Comparison of ENCODE assay signal across 17 cellular contexts in the genomic region with DNA sequence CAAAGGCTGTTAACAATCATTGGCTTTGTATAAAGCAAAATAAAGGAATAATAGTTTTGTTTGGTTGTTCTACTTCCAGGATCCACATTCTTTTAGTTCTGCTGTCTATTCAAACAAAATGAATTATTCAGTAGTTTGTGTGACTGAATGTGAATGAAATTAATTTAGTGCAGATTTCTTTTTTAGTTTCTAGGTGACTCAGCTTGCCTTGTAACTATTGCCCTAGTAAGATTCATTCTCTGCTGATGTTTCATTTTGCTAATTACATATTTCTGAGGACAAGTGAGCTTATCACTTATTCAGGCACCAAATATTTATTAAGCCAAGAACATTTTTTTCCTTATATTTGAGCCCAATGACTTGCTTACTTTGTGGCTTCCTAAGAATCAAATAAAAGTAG. TPM values are rescaled to one million over a fixed set of nuclear protein-coding genes. Genes with fewer than 3 reads are reported as not detected.
DNase-seq lines count a peak whose midpoint lies in the region; ATAC-seq and TF ChIP-seq lines count a peak whose summit lies in the region.
"Had no signal": no experiment of that assay in that cellular context is flagged by ENCODE, and none has a peak within 500 bp of the region (broad histone marks: within the 10 kb centered on the region; RNA-seq: fewer than 3 reads in every experiment).

No MANE protein-coding gene starts in this region.

- peak overlapping the region; percentile 52 for H3K9ac ChIP-seq in HUES48 (ENCODE audit: low read depth, low read length)

- H3K27ac ChIP-seq in CD4-positive, CD25-positive, alpha-beta regulatory T cell (ENCODE audit: insufficient read depth, low read length, poor library complexity, severe bottlenecking) = no peak overlapping the region
- H3K27ac ChIP-seq in HUES48 (ENCODE audit: low read depth, low read length) (peak overlapping the region; percentile 99), caudate nucleus (ENCODE audit: low read depth, low read length) (peak overlapping the region; percentile 31), OCI-LY7 (ENCODE audit: low read depth, low read length, poor library complexity, severe bottlenecking) (no peak overlapping the region), heart right ventricle (no peak overlapping the region)

- DNase-seq in CD4-positive, CD25-positive, alpha-beta regulatory T cell = no peak
- DNase-seq in caudate nucleus (lab: John Stamatoyannopoulos, UW) (no peak), mesothelial cell of epicardium (ENCODE audit: low spot score in 2 of 2, unreplicated experiment in 2 of 2) (no peak), KBM-7 (no peak), GM10266 (ENCODE audit: extremely low spot score) (no peak), OCI-LY7 (ENCODE audit: low spot score) (no peak), heart right ventricle (no peak)
- DNase-seq: activated T-cell treated with anti-CD3 and anti-CD28 coated beads, Interleukin-2, amount 50 U/mL, for 24 hours; DND-41; GOT3; kidney; MG63; NCI-H2107; retina; stimulated activated CD4-positive, alpha-beta T cell treated with anti-CD3 and anti-CD28 coated beads, Interleukin-2, amount 100 ng/mL, for 48 hours had no signal

- H3K4me1 Mint-ChIP-seq in CD4-positive, CD25-positive, alpha-beta regulatory T cell = peaks cover 38 to 94% (median 81%) of the 10 kb centered on the region in 4 donors
- peaks cover 27% of the 10 kb centered on the region for H3K4me1 Mint-ChIP-seq in mesothelial cell of epicardium

- no peaks in the 10 kb centered on the region for H3K79me2 ChIP-seq in OCI-LY7 (ENCODE audit: insufficient read depth, low read depth, low read length)

- no peaks in the 10 kb centered on the region for H3K27me3 ChIP-seq in CD4-positive, CD25-positive, alpha-beta regulatory T cell (ENCODE audit: control insufficient read depth, insufficient read depth, low read length)
- no peaks in the 10 kb centered on the region for H3K27me3 ChIP-seq in HUES48 (ENCODE audit: control insufficient read depth, insufficient read depth, low read length)
- no peaks in the 10 kb centered on the region for H3K27me3 ChIP-seq in heart right ventricle
- H3K27me3 ChIP-seq: MG63 had no signal

- peaks cover 0 to 5% (median 2%) of the 10 kb centered on the region in 7 donors for H3K9me3 Mint-ChIP-seq in CD4-positive, CD25-positive, alpha-beta regulatory T cell
- peaks cover 9% of the 10 kb centered on the region for H3K9me3 Mint-ChIP-seq in mesothelial cell of epicardium

- H3K36me3 Mint-ChIP-seq in CD4-positive, CD25-positive, alpha-beta regulatory T cell = peaks cover 35% of the 10 kb centered on the region
- H3K36me3 Mint-ChIP-seq in mesothelial cell of epicardium = peaks cover 4% of the 10 kb centered on the region

- H3K9me2 ChIP-seq in OCI-LY7 (ENCODE audit: insufficient read depth, low read length) = no peaks in the 10 kb centered on the region

- peaks cover 0 to 2% of the 10 kb centered on the region in 2 experiments for H3K9me3 ChIP-seq in CD4-positive, CD25-positive, alpha-beta regulatory T cell (ENCODE audit: control insufficient read depth in 2 of 2, low read length in 2 of 2)
- H3K9me3 ChIP-seq in HUES48 (ENCODE audit: control insufficient read depth, insufficient read depth, low read length) (0 out of 2 replicates have a peak, but pooled peaks cover 3% of the 10 kb centered on the region), OCI-LY7 (ENCODE audit: low read length) (no peaks in the 10 kb centered on the region), heart right ventricle (peaks cover 0 to 3% (median 0%) of the 10 kb centered on the region in 11 donors)
- H3K9me3 ChIP-seq: MG63 had no signal

- ATAC-seq in CD4-positive, CD25-positive, alpha-beta regulatory T cell (ENCODE audit: low read depth in 2 of 2) = no peak
- no peak for ATAC-seq in heart right ventricle

- no peak for TF ChIP-seq CTCF in mesothelial cell of epicardium (IDR thresholded peaks at IDR 0.05; ENCODE audit: unreplicated experiment)
- TF ChIP-seq CTCF in GM10266 (IDR thresholded peaks at IDR 0.05; ENCODE audit: control insufficient read depth, insufficient read depth, low read depth, missing control alignments) = no peak
- TF ChIP-seq CTCF in OCI-LY7 (conservative IDR thresholded peaks at IDR 0.05; ENCODE audit: low read length) = no peak
- TF ChIP-seq CTCF in heart right ventricle (IDR thresholded peaks at IDR 0.05) = no peak

- H3K4me3 Mint-ChIP-seq in CD4-positive, CD25-positive, alpha-beta regulatory T cell = no peak overlapping the region
- H3K4me3 Mint-ChIP-seq in mesothelial cell of epicardium = no peak overlapping the region
- H3K4me3 Mint-ChIP-seq: activated T-cell treated with anti-CD3 and anti-CD28 coated beads, Interleukin-2, amount 50 U/mL, for 24 hours; B cell had no signal

- CTCF ChIA-PET in OCI-LY7 (lab: Charles Lee; ENCODE audit: unreplicated experiment) = no interaction called here

- peaks cover 29% of the 10 kb centered on the region for H3K4me1 ChIP-seq in CD4-positive, CD25-positive, alpha-beta regulatory T cell (ENCODE audit: control insufficient read depth, insufficient read depth, low read length, poor library complexity, severe bottlenecking)
- H3K4me1 ChIP-seq in HUES48 (ENCODE audit: control insufficient read depth, insufficient read depth, low read length) (peaks cover 78% of the 10 kb centered on the region), OCI-LY7 (ENCODE audit: insufficient read depth, low read length, poor library complexity, severe bottlenecking) (no peaks in the 10 kb centered on the region), heart right ventricle (peaks cover 0 to 14% (median 7%) of the 10 kb centered on the region in 9 donors)

- H3K4me3 ChIP-seq in CD4-positive, CD25-positive, alpha-beta regulatory T cell (ENCODE audit: low read depth, low read length) = no peak overlapping the region
- H3K4me3 ChIP-seq in HUES48 (ENCODE audit: low read depth, low read length) (peak overlapping the region; percentile 27; the same call in 1 of the 2 replicates), OCI-LY7 (ENCODE audit: low read depth, low read length, poor library complexity, severe bottlenecking) (no peak overlapping the region), heart right ventricle (no peak overlapping the region)
- H3K4me3 ChIP-seq: MG63 had no signal

- no peaks in the 10 kb centered on the region for H3K27me3 Mint-ChIP-seq in CD4-positive, CD25-positive, alpha-beta regulatory T cell
- H3K27me3 Mint-ChIP-seq in mesothelial cell of epicardium (ENCODE audit: low read depth) = no peaks in the 10 kb centered on the region
- H3K27me3 Mint-ChIP-seq: activated T-cell treated with anti-CD3 and anti-CD28 coated beads, Interleukin-2, amount 50 U/mL, for 24 hours; B cell had no signal

- H2AFZ ChIP-seq in OCI-LY7 (ENCODE audit: low read length) = no peak overlapping the region

- H3K4me2 ChIP-seq in OCI-LY7 (ENCODE audit: low read length) = no peak overlapping the region

- H4K20me1 ChIP-seq in OCI-LY7 (ENCODE audit: insufficient read depth, low read length) = no peaks in the 10 kb centered on the region

- intact Hi-C loops in OCI-LY7 (cut with micrococcal nuclease; ENCODE audit: unreplicated experiment) = no loop called here
- intact Hi-C loops in heart right ventricle (cut with DNase I) = no loop called here

- peaks cover 32% of the 10 kb centered on the region for H3K36me3 ChIP-seq in CD4-positive, CD25-positive, alpha-beta regulatory T cell (ENCODE audit: control insufficient read depth, insufficient read depth, low read length)
- H3K36me3 ChIP-seq in HUES48 (ENCODE audit: control insufficient read depth, insufficient read depth, low read length) = no peaks in the 10 kb centered on the region
- no peaks in the 10 kb centered on the region for H3K36me3 ChIP-seq in OCI-LY7 (ENCODE audit: insufficient read depth, low read length)
- H3K36me3 ChIP-seq in heart right ventricle = no peaks in the 10 kb centered on the region
- H3K36me3 ChIP-seq: MG63 had no signal

- POLR2A ChIA-PET in OCI-LY7 (lab: Charles Lee) = interaction anchor here (0.9 kb wide), 2 partner anchors 83 to 175 kb away, joined by 3 read pairs; no protein-coding TSS in a partner anchor

- no TSS peak for BruUV-seq in OCI-LY7 (replicated peaks; lab: Mats Ljungman, UMichigan)

- peak overlapping the region in 2 of 3 donors; percentile 71 for H3K27ac Mint-ChIP-seq in CD4-positive, CD25-positive, alpha-beta regulatory T cell
- H3K27ac Mint-ChIP-seq in mesothelial cell of epicardium = peak overlapping the region; percentile 76
- H3K27ac Mint-ChIP-seq: B cell had no signal

- in situ Hi-C loops in KBM-7 (cut with MboI; ENCODE audit: low pct_unique_long_range_greater_than_20kb, low sequenced_read_pairs) = no loop called here

RNA-seq across cellular contexts. Expression of gene RIPOR2, which starts 46.5 kb away (rescaled TPM):
- total RNA-seq in CD4-positive, CD25-positive, alpha-beta regulatory T cell = 364 TPM
- 100 to 1,000 TPM; 320 to 435 (median 407) TPM for polyA plus RNA-seq in CD4-positive, CD25-positive, alpha-beta regulatory T cell
- 1.7 to 1.9 TPM (median 1.7 TPM) in 3 replicates for total RNA-seq in mesothelial cell of epicardium
- 18.0 and 18.7 TPM in 2 replicates for total RNA-seq in OCI-LY7 (2014; rRNA removed; shearing (Covaris generic))
- 28.5 and 28.9 TPM in 2 replicates for total RNA-seq in OCI-LY7 (2022)
- total RNA-seq in heart right ventricle = 10 to 100 TPM in 1 of 10 donors, 1 to 10 TPM in 9; 2.0 to 14.5 (median 4.6) TPM
- polyA plus RNA-seq in heart right ventricle = 1 to 10 TPM; 1.2 to 1.4 TPM

Comparison
In these comparisons a context has a peak if more than half of its experiments do, and no peak if none do; other contexts are left out.
1. H3K27ac ChIP-seq: peak in HUES48 (single experiment) and caudate nucleus (single experiment); none in CD4-positive, CD25-positive, alpha-beta regulatory T cell (single experiment), OCI-LY7 (single experiment) and heart right ventricle (0 of 10).
2. RNA of gene RIPOR2, which starts 46.5 kb away (total RNA-seq): 364 TPM in CD4-positive, CD25-positive, alpha-beta regulatory T cell (single experiment); 18.0 to 28.9 TPM in OCI-LY7, 2.0 to 14.5 TPM in heart right ventricle and 1.7 to 1.9 TPM in mesothelial cell of epicardium; every median in the first group is over 10 times any median in the second.